In genomic region chr11:113992459-113993105, GRCh38 we compare ENCODE assay signal across 18 cellular contexts. TPM values are rescaled to one million over a fixed set of nuclear protein-coding genes. Genes with fewer than 3 reads are reported as not detected.
DNase-seq lines count a peak whose midpoint lies in the region; ATAC-seq and TF ChIP-seq lines count a peak whose summit lies in the region.
"Had no signal": no experiment of that assay in that cellular context is flagged by ENCODE, and none has a peak within 500 bp of the region (broad histone marks: within the 10 kb centered on the region; RNA-seq: fewer than 3 reads in every experiment).

No MANE protein-coding gene starts in this region.

- TF ChIP-seq CTCF in left lung (IDR thresholded peaks at IDR 0.05) (no peak), nephron progenitor cell (IDR thresholded peaks at IDR 0.05) (no peak)

- H3K36me3 Mint-ChIP-seq in nephron progenitor cell (ENCODE audit: low read depth), result no peaks in the 10 kb centered on the region
- H3K36me3 Mint-ChIP-seq: activated naive CD8-positive, alpha-beta T cell treated with anti-CD3 and anti-CD28 coated beads for 36 hours; brain had no signal

- peak; percentile 67 for ATAC-seq in left lung
- ATAC-seq: left cardiac atrium had no signal

- H3K9me3 Mint-ChIP-seq in nephron progenitor cell, result no peaks in the 10 kb centered on the region
- H3K9me3 Mint-ChIP-seq: activated naive CD8-positive, alpha-beta T cell treated with anti-CD3 and anti-CD28 coated beads for 36 hours had no signal

- H3K4me1 Mint-ChIP-seq in nephron progenitor cell, result peaks cover 5% of the 10 kb centered on the region

- no peaks in the 10 kb centered on the region for H3K36me3 ChIP-seq in left lung
- H3K36me3 ChIP-seq: colonic mucosa, MG63 had no signal

- intact Hi-C loops in left lung (cut with DNase I), result no loop called here

- no peak overlapping the region for H3K4me3 Mint-ChIP-seq in nephron progenitor cell
- H3K4me3 Mint-ChIP-seq: activated naive CD8-positive, alpha-beta T cell treated with anti-CD3 and anti-CD28 coated beads for 36 hours had no signal

- no peak overlapping the region for H3K4me3 ChIP-seq in left lung
- H3K4me3 ChIP-seq: colonic mucosa, MG63 had no signal

- H3K9me3 ChIP-seq in left lung, result no peaks in the 10 kb centered on the region
- H3K9me3 ChIP-seq: colonic mucosa, MG63 had no signal

- peaks cover 0 to 23% of the 10 kb centered on the region in 2 donors for H3K27me3 ChIP-seq in left lung
- H3K27me3 ChIP-seq: colonic mucosa had no signal

- H3K27ac Mint-ChIP-seq in nephron progenitor cell, result no peak overlapping the region
- H3K27ac Mint-ChIP-seq: activated naive CD8-positive, alpha-beta T cell treated with anti-CD3 and anti-CD28 coated beads for 36 hours had no signal

- DNase-seq in COR-L47 (lab: John Stamatoyannopoulos, UW), result peak; percentile 88
- peak; percentile 73 for DNase-seq in NCI-H1105 (lab: John Stamatoyannopoulos, UW)
- DNase-seq in NCI-H524 (lab: John Stamatoyannopoulos, UW), result peak; percentile 80 to 92
- DNase-seq in left lung, result no peak
- DNase-seq in T-helper 2 cell, result no peak
- no peak for DNase-seq in NCI-H526 (lab: John Stamatoyannopoulos, UW)
- DNase-seq in activated T-cell treated with anti-CD3 and anti-CD28 coated beads for 4 hours, result no peak
- no peak for DNase-seq in nephron progenitor cell
- DNase-seq: activated CD4-positive, alpha-beta T cell treated with anti-CD3 and anti-CD28 coated beads, Interleukin-2, amount 50 U/mL, for 48 hours; activated naive CD8-positive, alpha-beta T cell treated with anti-CD3 and anti-CD28 coated beads for 36 hours; activated T-cell treated with anti-CD3 and anti-CD28 coated beads, Interleukin-2, amount 50 U/mL, for 1 hour; colonic mucosa; left cardiac atrium; MG63; NCI-H526 treated with DMSO at 0.1 percent for 48 hours; stimulated activated CD4-positive, alpha-beta T cell treated with anti-CD3 and anti-CD28 coated beads, Interleukin-4, amount 100 ng/mL, for 1 hour had no signal

- no peaks in the 10 kb centered on the region for H3K4me1 ChIP-seq in left lung
- H3K4me1 ChIP-seq: colonic mucosa, parathyroid adenoma had no signal

- peaks cover 48% of the 10 kb centered on the region for H3K27me3 Mint-ChIP-seq in nephron progenitor cell (ENCODE audit: low read depth, poor library complexity)

- no peak overlapping the region for H3K27ac ChIP-seq in left lung
- H3K27ac ChIP-seq: colonic mucosa, parathyroid adenoma had no signal

RNA-seq across cellular contexts. Expression of gene HTR3A, which starts 17.7 kb away (rescaled TPM):
- under 1 TPM; 0.44 to 0.79 TPM for total RNA-seq in left lung
- total RNA-seq: activated naive CD8-positive, alpha-beta T cell treated with anti-CD3 and anti-CD28 coated beads for 36 hours had no signal

Comparison
In these comparisons a context has a peak if more than half of its experiments do, and no peak if none do; other contexts are left out.
1. DNase-seq: peak in COR-L47 (single experiment), NCI-H1105 (single experiment) and NCI-H524 (2 of 2); none in left lung (0 of 2), T-helper 2 cell (0 of 5), NCI-H526 (0 of 2), activated T-cell treated with anti-CD3 and anti-CD28 coated beads for 4 hours (single experiment) and nephron progenitor cell (single experiment).